1 cellular context compared by ENCODE assay signal in genomic region chr20:45971675-45972499, GRCh38.
TF ChIP-seq lines count a peak whose summit lies in the region.

Gene ZNF335, minus strand, starts transcription at chr20:45972203. Its CDS starts 793 bp downstream, at chr20:45971410.

TF ChIP-seq in K562, 482 proteins besides CTCF, POLR2A, EP300 and RAD21 (continued from another document and continues in another):
- TF ChIP-seq UBTF (IDR thresholded peaks at IDR 0.05; ENCODE audit: borderline replicate concordance in 1 of 2, low read depth in 2 of 2, low read length in 2 of 2) (no peak), C11orf30 (IDR thresholded peaks at IDR 0.05; ENCODE audit: low read depth) (no peak), CC2D1A (IDR thresholded peaks at IDR 0.05) (peak; percentile 80), ZNF224 (CRISPR knock-in tag; IDR thresholded peaks at IDR 0.05) (0 out of 2 replicates have a peak, but pooled peaks have one; percentile 39), NR1H2 (CRISPR knock-in tag; IDR thresholded peaks at IDR 0.05) (no peak), E2F5 (CRISPR knock-in tag; IDR thresholded peaks at IDR 0.05) (no peak), ZNF311 (CRISPR knock-in tag; IDR thresholded peaks at IDR 0.05) (no peak), CBX1 (IDR thresholded peaks at IDR 0.05; ENCODE audit: low read depth) (peak; percentile 83; the same call in 1 of the 2 replicates), GTF2E2 (tag; IDR thresholded peaks at IDR 0.05) (peak; percentile 76; the same call in 1 of the 2 replicates), CBX2 (IDR thresholded peaks at IDR 0.05; ENCODE audit: insufficient read depth, low read length, poor library complexity, severe bottlenecking) (no peak), ZNF766 (CRISPR knock-in tag; conservative IDR thresholded peaks at IDR 0.05) (peak; percentile 91), SP2 (IDR thresholded peaks at IDR 0.05; ENCODE audit: extremely low read depth, low read depth, low read length, poor library complexity, severe bottlenecking) (no peak), EZH2 (IDR thresholded peaks at IDR 0.05; ENCODE audit: borderline replicate concordance, low read depth, low read length) (no peak), KDM1A (IDR thresholded peaks at IDR 0.05) (peak in 1 of 2 experiments; percentile 11; a peak in 1 of 4 replicates), ETS1 (conservative IDR thresholded peaks at IDR 0.05; ENCODE audit: control insufficient read depth, low read depth, low read length) (peak; percentile 68), ZNF445 (CRISPR knock-in tag; IDR thresholded peaks at IDR 0.05; ENCODE audit: low read depth) (no peak), KDM5B (IDR thresholded peaks at IDR 0.05; ENCODE audit: insufficient replicate concordance, low read depth, low read length) (peak; percentile 24), ZNF444 (CRISPR knock-in tag; IDR thresholded peaks at IDR 0.05) (no peak), MGA (IDR thresholded peaks at IDR 0.05) (peak; percentile 55; the same call in 1 of the 2 replicates), RB1 (IDR thresholded peaks at IDR 0.05; ENCODE audit: low read depth) (peak; percentile 84), MTA2 (IDR thresholded peaks at IDR 0.05; ENCODE audit: low read depth) (no peak), CTBP1 (IDR thresholded peaks at IDR 0.05; ENCODE audit: borderline replicate concordance) (peak; percentile 87), FOS (IDR thresholded peaks at IDR 0.05; ENCODE audit: extremely low read depth, insufficient read length) (no peak), KAT2B (IDR thresholded peaks at IDR 0.05; ENCODE audit: low read depth, low read length) (no peak), HMBOX1 (IDR thresholded peaks at IDR 0.05) (no peak; the same call in 1 of the 2 replicates), ZNF174 (CRISPR knock-in tag; IDR thresholded peaks at IDR 0.05) (no peak), MEF2A (IDR thresholded peaks at IDR 0.05; ENCODE audit: control insufficient read depth, low read depth, low read length) (no peak), NELFE (IDR thresholded peaks at IDR 0.05; ENCODE audit: insufficient read depth, insufficient read length) (no peak), FUS (optimal IDR thresholded peaks at IDR 0.05; ENCODE audit: low read depth, low read length) (peak; percentile 93), ELF4 (CRISPR knock-in tag; IDR thresholded peaks at IDR 0.05) (peak; percentile 39; the same call in 1 of the 2 replicates), HDGF (IDR thresholded peaks at IDR 0.05) (no peak), ZNF212 (CRISPR knock-in tag; IDR thresholded peaks at IDR 0.05) (no peak), ELK3 (CRISPR knock-in tag; IDR thresholded peaks at IDR 0.05) (no peak), RFX5 (IDR thresholded peaks at IDR 0.05; ENCODE audit: low read depth, low read length) (peak; percentile 70; the same call in 1 of the 2 replicates), ZBTB17 (CRISPR knock-in tag; IDR thresholded peaks at IDR 0.05) (no peak), SLC30A9 (CRISPR knock-in tag; IDR thresholded peaks at IDR 0.05) (no peak), PRPF4 (IDR thresholded peaks at IDR 0.05; ENCODE audit: insufficient read depth, low read depth, low read length, poor library complexity, severe bottlenecking) (no peak), TBL1XR1 (IDR thresholded peaks at IDR 0.05; ENCODE audit: low read length in 2 of 2) (peak in 1 of 2 experiments; percentile 91; a peak in 3 of 4 replicates), THAP12 (CRISPR knock-in tag; IDR thresholded peaks at IDR 0.05) (no peak), ZNF3 (CRISPR knock-in tag; IDR thresholded peaks at IDR 0.05) (no peak), NBN (IDR thresholded peaks at IDR 0.05; ENCODE audit: low read depth) (peak; percentile 99)
